22 cellular contexts compared by ENCODE assay signal in genomic region chr18:30491815-30492551, GRCh38.
"Had no signal": no experiment of that assay in that cellular context is flagged by ENCODE, and none has a peak within 500 bp of the region (broad histone marks: within the 10 kb centered on the region; RNA-seq: fewer than 3 reads in every experiment).

No MANE protein-coding gene starts in this region.

- H3K36me3 ChIP-seq: lower lobe of right lung, vagina had no signal

- H3K36me3 Mint-ChIP-seq: activated naive CD8-positive, alpha-beta T cell had no signal

- FAIRE-seq: keratinocyte had no signal

- H3K27ac Mint-ChIP-seq: activated B cell treated with CpG ODN at 0.5 μM for 24 hours; activated naive CD8-positive, alpha-beta T cell; nephron progenitor cell; stimulated activated naive CD8-positive, alpha-beta T cell treated with anti-CD3 and anti-CD28 coated beads, Interleukin-15, Interleukin-2, amounts not matched to agents 100 ng/mL and 50 ng/mL, for 24 hours; T-helper 2 cell treated with Interferon-gamma antibody and Interleukin-4, amounts not matched to agents 5 μg/mL and 100 μg/mL, for 36 hours had no signal

- H3K4me1 ChIP-seq: body of pancreas, lower lobe of right lung, vagina had no signal

- DNase-seq: activated B cell treated with CpG ODN at 0.5 μM for 24 hours; activated CD4-positive, alpha-beta T cell treated with anti-CD3 and anti-CD28 coated beads for 48 hours; activated CD8-positive, alpha-beta memory T cell treated with anti-CD3 and anti-CD28 coated beads for 24 hours; activated CD8-positive, alpha-beta memory T cell treated with anti-CD3 and anti-CD28 coated beads, Interleukin-2, amount 50 U/mL, for 48 hours; activated gamma-delta T cell; activated T-cell treated with anti-CD3 and anti-CD28 coated beads, Interleukin-2, amount 50 U/mL, for 48 hours; body of pancreas; foreskin melanocyte; glutamatergic neuron; hypothalamus; lower lobe of right lung; midbrain; nephron progenitor cell; nucleus accumbens; retina; trophoblast cell had no signal

- H3K4me3 Mint-ChIP-seq: activated B cell treated with CpG ODN at 0.5 μM for 24 hours; activated naive CD8-positive, alpha-beta T cell; nephron progenitor cell; stimulated activated naive CD8-positive, alpha-beta T cell treated with anti-CD3 and anti-CD28 coated beads, Interleukin-15, Interleukin-2, amounts not matched to agents 100 ng/mL and 50 ng/mL, for 24 hours; T-helper 2 cell treated with Interferon-gamma antibody and Interleukin-4, amounts not matched to agents 5 μg/mL and 100 μg/mL, for 36 hours had no signal

- H3K27me3 ChIP-seq: body of pancreas, vagina had no signal

- H3K27ac ChIP-seq: body of pancreas, epithelial cell of prostate, lower lobe of right lung, vagina had no signal

- H3K4me3 ChIP-seq: body of pancreas, lower lobe of right lung, vagina had no signal

- H3K9me3 Mint-ChIP-seq: activated B cell treated with CpG ODN at 0.5 μM for 24 hours; nephron progenitor cell; stimulated activated naive CD8-positive, alpha-beta T cell treated with anti-CD3 and anti-CD28 coated beads, Interleukin-15, Interleukin-2, amounts not matched to agents 100 ng/mL and 50 ng/mL, for 24 hours; T-helper 2 cell treated with Interferon-gamma antibody and Interleukin-4, amounts not matched to agents 5 μg/mL and 100 μg/mL, for 36 hours had no signal

- H3K27me3 Mint-ChIP-seq: activated B cell treated with CpG ODN at 0.5 μM for 24 hours; activated naive CD8-positive, alpha-beta T cell; stimulated activated naive CD8-positive, alpha-beta T cell treated with anti-CD3 and anti-CD28 coated beads, Interleukin-15, Interleukin-2, amounts not matched to agents 100 ng/mL and 50 ng/mL, for 24 hours had no signal

- ATAC-seq: body of pancreas, lower lobe of right lung had no signal

- H3K4me1 Mint-ChIP-seq: activated B cell treated with CpG ODN at 0.5 μM for 24 hours, nephron progenitor cell had no signal

- H3K9me3 ChIP-seq: body of pancreas, lower lobe of right lung, vagina had no signal
